In the genomic region with DNA sequence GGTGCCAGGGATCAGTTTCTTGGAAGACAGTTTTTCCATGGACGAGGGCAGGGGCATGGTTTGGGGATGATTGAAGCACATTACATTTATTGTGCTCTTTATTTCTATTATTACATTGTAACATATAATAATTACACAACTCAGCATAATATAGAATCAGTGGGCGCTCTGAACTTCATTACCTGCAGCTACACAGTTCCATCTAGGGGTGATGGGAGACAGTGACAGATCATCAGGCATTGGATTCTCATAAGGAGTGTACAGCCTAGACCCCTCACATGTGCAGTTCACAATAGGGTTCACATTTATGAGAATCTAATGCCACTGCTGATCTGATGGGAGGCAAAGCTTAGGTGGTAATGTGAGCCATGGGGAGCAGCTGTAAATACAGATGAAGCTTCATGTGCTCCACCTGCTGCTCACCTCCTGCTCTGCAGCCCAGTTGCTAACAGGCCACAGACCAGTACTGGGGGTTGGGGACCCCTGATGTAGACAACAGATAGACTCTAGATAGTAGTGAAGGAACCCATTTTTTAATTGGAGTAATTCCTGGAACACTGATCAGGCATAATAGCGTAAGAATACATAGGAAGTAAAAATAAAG, we compare ENCODE assay signal across 9 cellular contexts. TPM values are rescaled to one million over a fixed set of nuclear protein-coding genes. Genes with fewer than 3 reads are reported as not detected.
DNase-seq lines count a peak whose midpoint lies in the region; ATAC-seq and TF ChIP-seq lines count a peak whose summit lies in the region.
"Had no signal": no experiment of that assay in that cellular context is flagged by ENCODE, and none has a peak within 500 bp of the region (broad histone marks: within the 10 kb centered on the region; RNA-seq: fewer than 3 reads in every experiment).

No MANE protein-coding gene starts in this region.

- no peaks in the 10 kb centered on the region for H3K27me3 ChIP-seq in BE2C
- H3K27me3 ChIP-seq in esophagus muscularis mucosa = no peaks in the 10 kb centered on the region

- H3K27ac ChIP-seq in esophagus muscularis mucosa (replicated peaks in 1 of 4) = no peak overlapping the region

- intact Hi-C loops in esophagus muscularis mucosa (cut with DNase I) = no loop called here

- H3K36me3 ChIP-seq in BE2C = no peaks in the 10 kb centered on the region
- no peaks in the 10 kb centered on the region for H3K36me3 ChIP-seq in esophagus muscularis mucosa

- H3K4me1 ChIP-seq in BE2C (peaks cover 6% of the 10 kb centered on the region), esophagus muscularis mucosa (peaks cover 0 to 5% (median 1%) of the 10 kb centered on the region in 4 donors)

- TF ChIP-seq CTCF in BE2C (IDR thresholded peaks at IDR 0.05; ENCODE audit: low read depth, low read length) (peak; percentile 66), foreskin fibroblast (IDR thresholded peaks at IDR 0.05; ENCODE audit: low read depth, low read length) (peak; percentile 71), esophagus muscularis mucosa (IDR thresholded peaks at IDR 0.05) (peak in 1 of 3 experiments; percentile 21)

- H3K9me3 ChIP-seq in BE2C (no peaks in the 10 kb centered on the region), esophagus muscularis mucosa (no peaks in the 10 kb centered on the region)

- DNase-seq in BE2C = peak; percentile 45
- DNase-seq in M059J (ENCODE audit: low read depth) = peak; percentile 23
- peak in 1 of 2 donors; percentile 17 for DNase-seq in foreskin fibroblast
- no peak for DNase-seq in activated CD4-positive, CD25-positive, alpha-beta regulatory T cell (lab: John Stamatoyannopoulos, UW)
- DNase-seq in stimulated activated CD4-positive, alpha-beta T cell treated with anti-CD3 and anti-CD28 coated beads, Interleukin-1b, Interleukin-23, amount 100 ng/mL, for 48 hours = no peak
- DNase-seq in SKM-1 treated with dmso at 0.1 percent for 144 hours (lab: John Stamatoyannopoulos, UW; ENCODE audit: unreplicated experiment) = no peak
- no peak for DNase-seq in esophagus muscularis mucosa (ENCODE audit: extremely low spot score)

- peak; percentile 72 for ATAC-seq in GM19351 (IDR thresholded peaks at IDR 0.05; ENCODE audit: unreplicated experiment)

- no peak for TF ChIP-seq EP300 in esophagus muscularis mucosa (IDR thresholded peaks at IDR 0.05)

- no peak overlapping the region for H3K4me3 ChIP-seq in BE2C (ENCODE audit: low read depth, low read length)
- H3K4me3 ChIP-seq in foreskin fibroblast (ENCODE audit: low read depth in 1 of 2, low read length in 2 of 2) = no peak overlapping the region
- H3K4me3 ChIP-seq in esophagus muscularis mucosa = no peak overlapping the region

- TF ChIP-seq POLR2A in esophagus muscularis mucosa (IDR thresholded peaks at IDR 0.05; ENCODE audit: low read depth) = no peak

- 96% methylated on average over 3 of the region's 3 CpGs for WGBS in esophagus muscularis mucosa

RNA-seq across cellular contexts. Expression of a gene that starts 41.5 kb away (rescaled TPM):
- 0.51 TPM for polyA plus RNA-seq in BE2C (2012; ENCODE audit: insufficient read depth, insufficient read length, low read depth)
- total RNA-seq in M059J (2014; rRNA removed; shearing (Covaris generic)) = not detected in 2 replicates
- total RNA-seq in esophagus muscularis mucosa = 1 to 10 TPM in 2 of 4 donors, under 1 TPM in 2; 0.45 to 2.5 (median 1.0) TPM
- total RNA-seq: T-helper 2 cell treated with Interferon-gamma antibody and Interleukin-4, amounts not matched to agents 100 ng/mL and 5 ng/mL, for 36 hours had no signal

Comparison
In these comparisons a context has a peak if more than half of its experiments do, and no peak if none do; other contexts are left out.
1. DNase-seq: peak in BE2C (single experiment) and M059J (single experiment); none in activated CD4-positive, CD25-positive, alpha-beta regulatory T cell (0 of 4), stimulated activated CD4-positive, alpha-beta T cell treated with anti-CD3 and anti-CD28 coated beads, Interleukin-1b, Interleukin-23, amount 100 ng/mL, for 48 hours (single experiment), SKM-1 treated with dmso at 0.1 percent for 144 hours (single experiment) and esophagus muscularis mucosa (single experiment).